ENCODE assay signal across 8 cellular contexts in the genomic region with DNA sequence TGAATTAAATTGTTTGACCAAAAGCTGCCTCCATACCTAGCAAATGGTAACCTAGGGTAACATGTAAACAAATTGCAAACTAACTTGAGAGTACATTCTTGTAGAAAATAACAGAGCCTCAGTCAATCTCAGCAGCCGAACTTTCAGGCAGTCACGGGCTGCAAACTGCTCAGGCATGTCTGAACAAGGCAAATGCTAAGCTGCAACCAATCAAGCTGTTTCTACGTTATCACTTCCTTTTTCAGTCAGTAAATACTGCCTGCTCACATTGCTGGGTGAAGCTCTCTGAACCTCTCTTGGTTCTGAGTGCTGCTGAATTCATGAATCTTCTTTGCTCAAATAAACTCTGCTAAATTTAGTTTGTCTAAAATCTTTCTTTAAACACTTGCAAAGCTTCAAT.
DNase-seq lines count a peak whose midpoint lies in the region; TF ChIP-seq lines count a peak whose summit lies in the region.

No MANE protein-coding gene starts in this region.

- no peaks in the 10 kb centered on the region for H3K36me3 ChIP-seq in GM23248 (ENCODE audit: low read depth)

- DNase-seq in GM12865 (ENCODE audit: low read depth) (peak; percentile 86), GM23248 (peak; percentile 41), NAMALWA (ENCODE audit: low spot score) (peak; percentile 57), fibroblast of peridontal ligament (ENCODE audit: extremely low read depth) (peak; percentile 60), retinal pigment epithelial cell (ENCODE audit: low read depth) (peak; percentile 27), HK-2 (ENCODE audit: unreplicated experiment) (no peak), HuH-7.5 (ENCODE audit: low spot score) (no peak)
- no peak for DNase-seq in activated naive CD4-positive, alpha-beta T cell (lab: John Stamatoyannopoulos, UW)

- H3K4me2 ChIP-seq in GM23248 (ENCODE audit: unreplicated experiment): peak overlapping the region; percentile 54

- H3K27me3 ChIP-seq in GM23248 (replicated peaks; ENCODE audit: insufficient read depth): no peaks in the 10 kb centered on the region

- H2AFZ ChIP-seq in GM23248: peak overlapping the region; percentile 84

- 5 to 8% methylated on average over 3 of the region's 3 CpGs for WGBS in GM23248 (ENCODE audit: low coverage in 1 of 2, low lambda C conversion rate in 2 of 2, missing lambda C conversion rate in 2 of 2), 2 experiments

- no peaks in the 10 kb centered on the region for H3K9me3 ChIP-seq in GM23248 (ENCODE audit: low read depth)

- TF ChIP-seq CTCF in GM12865 (IDR thresholded peaks at IDR 0.05; ENCODE audit: insufficient read depth, low read depth, low read length, missing control alignments) (no peak), retinal pigment epithelial cell (conservative IDR thresholded peaks at IDR 0.05; ENCODE audit: low read depth, low read length) (no peak)

- H3K27ac ChIP-seq in GM23248: no peak overlapping the region

- no peak overlapping the region for H3K4me3 ChIP-seq in GM12865 (ENCODE audit: low read depth, low read length)
- H3K4me3 ChIP-seq in GM23248: no peak overlapping the region
- H3K4me3 ChIP-seq in retinal pigment epithelial cell (ENCODE audit: low read length): no peak overlapping the region

- no peaks in the 10 kb centered on the region for H3K9me2 ChIP-seq in GM23248 (ENCODE audit: insufficient read depth)

- in situ Hi-C loops in GM23248 (cut with MboI): no loop called here

- H3F3A ChIP-seq in GM23248 (ENCODE audit: insufficient read depth): no peaks in the 10 kb centered on the region

- no peaks in the 10 kb centered on the region for H4K20me1 ChIP-seq in GM23248 (ENCODE audit: insufficient read depth)

- no peak overlapping the region for H3K9ac ChIP-seq in GM23248

- H3K79me2 ChIP-seq in GM23248 (ENCODE audit: insufficient read depth): no peaks in the 10 kb centered on the region

- 0 out of 2 replicates have a peak, but pooled peaks cover 3% of the 10 kb centered on the region for H3K4me1 ChIP-seq in GM23248 (ENCODE audit: insufficient read depth)

Comparison
In these comparisons a context has a peak if more than half of its experiments do, and no peak if none do; other contexts are left out.
1. DNase-seq: peak in GM12865 (single experiment), GM23248 (single experiment), NAMALWA (single experiment), fibroblast of peridontal ligament (single experiment) and retinal pigment epithelial cell (single experiment); none in activated naive CD4-positive, alpha-beta T cell (0 of 4), HK-2 (single experiment) and HuH-7.5 (single experiment).